Comparison of ENCODE assay signal across 8 cellular contexts in the genomic region with DNA sequence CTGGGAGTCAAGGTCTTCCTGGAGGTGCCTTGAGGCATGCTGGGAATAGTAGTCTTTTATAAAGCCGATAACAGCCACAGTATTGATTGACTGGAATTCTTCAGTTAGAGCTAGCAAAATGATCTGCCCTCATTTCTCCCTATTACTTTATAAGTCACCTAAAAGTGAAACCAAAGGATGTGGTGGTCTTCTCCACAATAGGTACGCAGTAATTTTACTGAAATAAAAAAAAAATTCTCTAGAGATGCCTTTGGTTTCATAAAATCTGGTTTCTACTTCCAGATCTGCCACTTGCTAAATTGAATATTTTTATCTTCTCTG. TPM values are rescaled to one million over a fixed set of nuclear protein-coding genes. Genes with fewer than 3 reads are reported as not detected.
DNase-seq lines count a peak whose midpoint lies in the region; ATAC-seq and TF ChIP-seq lines count a peak whose summit lies in the region.

No MANE protein-coding gene starts in this region.

- no peaks in the 10 kb centered on the region for H3K9me3 Mint-ChIP-seq in natural killer cell

- H3K4me1 ChIP-seq in colonic mucosa = peaks cover 2% of the 10 kb centered on the region

- no peak for TF ChIP-seq CTCF in AG10803 (conservative IDR thresholded peaks at IDR 0.05; ENCODE audit: low read length)
- TF ChIP-seq CTCF in colonic mucosa (IDR thresholded peaks at IDR 0.05) = no peak
- TF ChIP-seq CTCF in natural killer cell (IDR thresholded peaks at IDR 0.05) = no peak

- ATAC-seq in natural killer cell (no peak), HG02840 (IDR thresholded peaks at IDR 0.05; ENCODE audit: low FRiP score, unreplicated experiment) (no peak), GM21723 (IDR thresholded peaks at IDR 0.05; ENCODE audit: unreplicated experiment) (no peak), HG03159 (IDR thresholded peaks at IDR 0.05; ENCODE audit: unreplicated experiment) (no peak)

- no peaks in the 10 kb centered on the region for H3K9me3 ChIP-seq in KOPT-K1 (ENCODE audit: insufficient read depth, low read length, poor library complexity, severe bottlenecking)
- no peaks in the 10 kb centered on the region for H3K9me3 ChIP-seq in colonic mucosa

- H3K4me3 Mint-ChIP-seq in natural killer cell = peak overlapping the region; percentile 98

- H3K4me3 ChIP-seq in AG10803 (ENCODE audit: low read length) = peak overlapping the region; percentile 98
- peak overlapping the region; percentile 96 for H3K4me3 ChIP-seq in colonic mucosa

- H3K9ac ChIP-seq in colonic mucosa (ENCODE audit: low read depth in 2 of 2, low read length in 2 of 2) = peak overlapping the region in 1 of 2 donors; percentile 86

- DNase-seq in AG10803 (ENCODE audit: low read depth) = no peak
- no peak for DNase-seq in colonic mucosa
- no peak for DNase-seq in natural killer cell
- no peak for DNase-seq in DMS53 treated with DMSO at 0.1 percent for 48 hours (lab: John Stamatoyannopoulos, UW; ENCODE audit: unreplicated experiment)

- peak overlapping the region; percentile 95 to 98 for H3K27ac Mint-ChIP-seq in natural killer cell

- peaks cover 20% of the 10 kb centered on the region for H3K36me3 ChIP-seq in KOPT-K1 (ENCODE audit: insufficient read depth, low read length)
- H3K36me3 ChIP-seq in colonic mucosa = no peaks in the 10 kb centered on the region

- intact Hi-C loops in colonic mucosa (cut with DNase I) (no loop called here), natural killer cell (cut with micrococcal nuclease) (loop anchor here (1.0 to 5.0 kb wide), 3 partner anchors 107 to 601 kb away; a partner anchor contains a TSS)

- H3K36me3 Mint-ChIP-seq in natural killer cell = no peaks in the 10 kb centered on the region

- no peaks in the 10 kb centered on the region for H3K27me3 ChIP-seq in colonic mucosa

- H3K27ac ChIP-seq in KOPT-K1 (ENCODE audit: low read depth, low read length, poor library complexity, severe bottlenecking) (peak overlapping the region; percentile 99), colonic mucosa (peak overlapping the region; percentile 97)

- H3K4me1 Mint-ChIP-seq in natural killer cell = peaks cover 19 to 23% of the 10 kb centered on the region in 2 donors

- H3K27me3 Mint-ChIP-seq in natural killer cell (ENCODE audit: low read depth in 2 of 2) = peaks cover 0 to 2% of the 10 kb centered on the region in 2 donors

RNA-seq across cellular contexts. Expression of a gene that starts 0.5 kb away (rescaled TPM):
- total RNA-seq in colonic mucosa (10 to 100 TPM; 17.3 to 39.4 TPM), natural killer cell (1 to 10 TPM; 4.3 to 6.3 (median 5.2) TPM)

RNA-seq across cellular contexts. Expression of a gene that starts 51.0 kb away (rescaled TPM):
- total RNA-seq in colonic mucosa (10 to 100 TPM; 30.4 to 35.3 TPM), natural killer cell (10 to 100 TPM; 13.2 to 20.8 (median 18.0) TPM)

RNA-seq across cellular contexts. Expression of a gene that starts 55.4 kb away (rescaled TPM):
- total RNA-seq in colonic mucosa (under 1 TPM in 1 of 2 donors, not detected in 1; 0.32 TPM), natural killer cell (not detected)
